Comparison of ENCODE assay signal across 8 cellular contexts in genomic region chr2:63050186-63050915, GRCh38. TPM values are rescaled to one million over a fixed set of nuclear protein-coding genes. Genes with fewer than 3 reads are reported as not detected.
DNase-seq lines count a peak whose midpoint lies in the region; ATAC-seq and TF ChIP-seq lines count a peak whose summit lies in the region.

OTX1 (plus strand) TSS chr2:63050830; CDS start chr2:63052991, 2,161 bp downstream.

- ATAC-seq in GM21367 (IDR thresholded peaks at IDR 0.05; ENCODE audit: unreplicated experiment) = peak; percentile 81
- peak; percentile 80 for ATAC-seq in HG03571 (IDR thresholded peaks at IDR 0.05; ENCODE audit: unreplicated experiment)

- H3K27me3 ChIP-seq in osteoblast (ENCODE audit: insufficient read depth, low read length) = peaks cover 68% of the 10 kb centered on the region

- no peak within 1 kb of the TSS for H3K27ac ChIP-seq in osteoblast (ENCODE audit: low read depth, low read length)

- no peak within 1 kb of the TSS for H2AFZ ChIP-seq in osteoblast (ENCODE audit: low read length)

- no peak for TF ChIP-seq CTCF in foreskin fibroblast (IDR thresholded peaks at IDR 0.05; ENCODE audit: low read depth, low read length)
- TF ChIP-seq CTCF in osteoblast (IDR thresholded peaks at IDR 0.05; ENCODE audit: extremely low read depth, low read depth, low read length) = no peak

- DNase-seq in DMS79 treated with DMSO at 0.1 percent for 48 hours (lab: John Stamatoyannopoulos, UW) (peak; percentile 76), NCI-H69 (lab: John Stamatoyannopoulos, UW) (peak; percentile 81), foreskin fibroblast (peak; percentile 49 to 75), osteoblast (ENCODE audit: insufficient read length, low spot score, missing footprints) (peak; percentile 96), middle frontal gyrus (ENCODE audit: extremely low spot score, low spot score) (no peak)
- peak; percentile 17 for DNase-seq in activated CD8-positive, alpha-beta memory T cell treated with anti-CD3 and anti-CD28 coated beads, Interleukin-2, amount 50 U/mL, for 24 hours (ENCODE audit: extremely low read depth)

- peaks cover 5% of the 10 kb centered on the region for H3K36me3 ChIP-seq in osteoblast (ENCODE audit: insufficient read depth, low read length)

- H3K79me2 ChIP-seq in osteoblast (ENCODE audit: insufficient read depth, low read length) = no peaks in the 10 kb centered on the region

- H4K20me1 ChIP-seq in osteoblast (ENCODE audit: insufficient read depth, low read length) = peaks cover 17% of the 10 kb centered on the region

- H3K4me2 ChIP-seq in osteoblast (ENCODE audit: insufficient read depth, low read length) = peak within 1 kb of the TSS; percentile 86

- H3K9me3 ChIP-seq in osteoblast (ENCODE audit: low read depth, low read length) = no peaks in the 10 kb centered on the region

- peak within 1 kb of the TSS; percentile 49 to 66 for H3K4me3 ChIP-seq in foreskin fibroblast (ENCODE audit: low read depth in 1 of 2, low read length in 2 of 2)
- peak within 1 kb of the TSS; percentile 68 for H3K4me3 ChIP-seq in osteoblast (ENCODE audit: insufficient read depth, low read length)

- H3K4me1 ChIP-seq in osteoblast (ENCODE audit: insufficient read depth, low read length) = peaks cover 9% of the 10 kb centered on the region

RNA-seq across cellular contexts. Expression of gene OTX1, which starts in this region (rescaled TPM):
- not detected in 2 replicates for total RNA-seq in osteoblast

Comparison
In these comparisons a context has a peak if more than half of its experiments do, and no peak if none do; other contexts are left out.
1. Peak in DNase-seq, H3K4me3 ChIP-seq and H3K4me2 ChIP-seq in osteoblast; RNA of the gene not detected or under 1 TPM.